10 cellular contexts compared by ENCODE assay signal in the genomic region with DNA sequence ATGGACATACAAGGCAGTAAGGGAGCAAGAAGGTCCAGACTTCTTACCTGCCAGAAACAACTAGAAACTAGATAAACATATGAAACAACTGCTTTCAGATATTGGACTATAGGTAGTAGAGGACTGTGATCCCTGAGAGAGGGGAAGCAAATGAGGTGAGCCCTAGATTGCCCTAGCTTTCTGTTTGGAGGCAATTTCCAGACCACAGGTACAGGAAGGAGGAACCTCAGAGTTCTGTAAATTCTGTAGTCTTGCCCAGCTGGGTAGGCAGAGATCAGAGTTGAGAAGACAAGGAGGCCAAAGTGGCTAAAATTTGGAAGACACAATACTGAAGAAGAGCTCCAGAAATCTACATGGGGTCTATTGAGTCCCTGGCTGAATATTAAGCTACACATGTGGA. TPM values are rescaled to one million over a fixed set of nuclear protein-coding genes. Genes with fewer than 3 reads are reported as not detected.
A peak's percentile ranks its signal among the peaks of the same experiment; 100 is the strongest.
DNase-seq lines count a peak whose midpoint lies in the region; ATAC-seq, FAIRE-seq and TF ChIP-seq lines count a peak whose summit lies in the region.
"Had no signal": no experiment of that assay in that cellular context is flagged by ENCODE, and none has a peak within 500 bp of the region (broad histone marks: within the 10 kb centered on the region; RNA-seq: fewer than 3 reads in every experiment).

No MANE protein-coding gene starts in this region.

- H3K9me3 ChIP-seq in Karpas-422 (ENCODE audit: low read length) (no peaks in the 10 kb centered on the region), GM12878 (replicated peaks; ENCODE audit: control insufficient read depth, insufficient read depth, low read length) (peaks cover 25% of the 10 kb centered on the region)

- H2AFZ ChIP-seq in Karpas-422 (ENCODE audit: low read length) (no peak overlapping the region), GM12878 (ENCODE audit: control insufficient read depth, low read depth, low read length) (no peak overlapping the region)

- intact Hi-C loops in GM12878 (cut with micrococcal nuclease; ENCODE audit: unreplicated experiment) = no loop called here
- intact Hi-C loops in sciatic nerve (cut with DNase I) = no loop called here

- DNase-seq in Karpas-422 = no peak
- no peak for DNase-seq in GM12878 (ENCODE audit: low read depth, low spot score)
- no peak for DNase-seq in sciatic nerve (ENCODE audit: low spot score)
- no peak for DNase-seq in NCI-H1048 (lab: John Stamatoyannopoulos, UW)
- no peak for DNase-seq in inferior parietal cortex (ENCODE audit: extremely low spot score)
- no peak for DNase-seq in NCI-H345 treated with DMSO at 0.1 percent for 48 hours (lab: John Stamatoyannopoulos, UW; ENCODE audit: unreplicated experiment)
- DNase-seq: NCI-H1105 treated with DMSO at 0.1 percent for 48 hours, NCI-H748 treated with DMSO at 0.1 percent for 48 hours had no signal

- BruUV-seq in GM12878 (replicated peaks; lab: Mats Ljungman, UMichigan) = no TSS peak

- CTCF ChIA-PET in GM12878 (lab: Yijun Ruan, JAX) = interaction anchor here (0.9 to 3.8 kb wide), 6 partner anchors 9 to 190 kb away, joined by 3 to 21 read pairs (median 4); no protein-coding TSS in a partner anchor

- H3K9me2 ChIP-seq in Karpas-422 (replicated peaks; ENCODE audit: insufficient read depth, low read length) = no peaks in the 10 kb centered on the region

- no peaks in the 10 kb centered on the region for H3K27me3 ChIP-seq in Karpas-422 (ENCODE audit: low read length)
- H3K27me3 ChIP-seq in GM12878 (replicated peaks in 1 of 2; ENCODE audit: control insufficient read depth in 2 of 2, insufficient read depth in 2 of 2, low read length in 1 of 2) = no peaks in the 10 kb centered on the region

- H4K20me1 ChIP-seq in Karpas-422 (ENCODE audit: insufficient read depth, low read depth, low read length) (no peaks in the 10 kb centered on the region), GM12878 (ENCODE audit: control insufficient read depth, insufficient read depth) (no peaks in the 10 kb centered on the region)

- H3K27ac ChIP-seq in Karpas-422 (ENCODE audit: low read length) = peak overlapping the region; percentile 94
- peak overlapping the region; percentile 1; the same call in 1 of the 2 replicates for H3K27ac ChIP-seq in GM12878 (ENCODE audit: control insufficient read depth, insufficient read depth)

- TF ChIP-seq RAD21 in GM12878 (IDR thresholded peaks at IDR 0.05; ENCODE audit: insufficient read depth, low read depth, low read length) = no peak

- H3K79me2 ChIP-seq in Karpas-422 (ENCODE audit: low read length) = peaks cover 90% of the 10 kb centered on the region
- H3K79me2 ChIP-seq in GM12878 (ENCODE audit: control insufficient read depth, insufficient read depth, low read length) = peaks cover 83% of the 10 kb centered on the region

- ATAC-seq in GM18511 (IDR thresholded peaks at IDR 0.05; ENCODE audit: unreplicated experiment) (peak; percentile 32), GM21576 (IDR thresholded peaks at IDR 0.05; ENCODE audit: unreplicated experiment) (peak; percentile 30), GM12878 (peak; percentile 15), sciatic nerve (no peak)

- TF ChIP-seq EP300 in GM12878 (IDR thresholded peaks at IDR 0.05; ENCODE audit: borderline replicate concordance in 1 of 2, control insufficient read depth in 1 of 2, low read depth in 2 of 2, low read length in 2 of 2) = no peak

- H3K4me2 ChIP-seq in Karpas-422 (ENCODE audit: low read depth, low read length, poor library complexity, severe bottlenecking) (peak overlapping the region; percentile 68), GM12878 (ENCODE audit: control insufficient read depth, insufficient read depth) (peak overlapping the region; percentile 38; the same call in 1 of the 2 replicates)

- no peak overlapping the region for H3K4me3 ChIP-seq in Karpas-422 (ENCODE audit: low read length)
- H3K4me3 ChIP-seq in GM12878 = no peak overlapping the region

- RAD21 ChIA-PET in GM12878 (lab: Charles Lee; ENCODE audit: unreplicated experiment) = interaction anchor here (1.1 to 12.0 kb wide), 3 partner anchors 15 to 233 kb away, joined by 3 to 124 read pairs (median 3); no protein-coding TSS in a partner anchor

- H3K36me3 ChIP-seq in Karpas-422 (ENCODE audit: insufficient read depth, low read length) = peaks cover 3% of the 10 kb centered on the region; the same call in 1 of the 2 replicates
- peaks cover 0 to 7% of the 10 kb centered on the region in 2 experiments; a peak in 2 of 4 replicates for H3K36me3 ChIP-seq in GM12878 (ENCODE audit: control insufficient read depth in 2 of 2, insufficient read depth in 2 of 2, low read length in 1 of 2)

- H3K4me1 ChIP-seq in Karpas-422 (ENCODE audit: low read length) (peaks cover 57% of the 10 kb centered on the region), GM12878 (ENCODE audit: control insufficient read depth, insufficient read depth, low read length) (peaks cover 32% of the 10 kb centered on the region)

- SMC1A ChIA-PET in GM12878 (lab: Charles Lee; ENCODE audit: uncharacterized antibody, unreplicated experiment) = interaction anchor here (0.8 to 4.2 kb wide), 13 partner anchors 8 to 195 kb away, joined by 3 to 46 read pairs (median 5); no protein-coding TSS in a partner anchor

- in situ Hi-C loops in GM12878 (cut with MboI) = loop anchor here (10.0 kb wide), 1 partner anchor 181 kb away; no protein-coding TSS in a partner anchor

- no peak for TF ChIP-seq POLR2A in GM12878 (IDR thresholded peaks at IDR 0.05; ENCODE audit: low read depth, low read length)

- POLR2A ChIA-PET in GM12878 (lab: Charles Lee) = interaction anchor here (0.6 to 1.0 kb wide), 4 partner anchors 15 to 327 kb away, joined by 3 to 4 read pairs (median 3); no protein-coding TSS in a partner anchor

- no peak for FAIRE-seq in GM12878 (lab: Jason Lieb, UNC)

- TF ChIP-seq CTCF in GM12878 (IDR thresholded peaks at IDR 0.05 in 2 of 3, conservative IDR thresholded peaks at IDR 0.05 in 1 of 3; ENCODE audit: control insufficient read depth in 2 of 3, extremely low read depth in 1 of 3, insufficient read depth in 1 of 3, low read depth in 3 of 3, low read length in 3 of 3) = no peak

- H3K9ac ChIP-seq in Karpas-422 (ENCODE audit: low read length) = no peak overlapping the region
- H3K9ac ChIP-seq in GM12878 (ENCODE audit: control insufficient read depth, insufficient read depth, low read length) = no peak overlapping the region

TF ChIP-seq in GM12878, 131 proteins besides CTCF, POLR2A, EP300 and RAD21:
- TF ChIP-seq ETV6 (conservative IDR thresholded peaks at IDR 0.05 in 1 of 2, IDR thresholded peaks at IDR 0.05 in 1 of 2; ENCODE audit: borderline replicate concordance in 1 of 2, low read depth in 1 of 2) = peak in 1 of 2 experiments; percentile 17; a peak in 1 of 4 replicates
- TF ChIP-seq MTA3 (IDR thresholded peaks at IDR 0.05; ENCODE audit: borderline replicate concordance, low read length) = no peak
- TF ChIP-seq RUNX3 (IDR thresholded peaks at IDR 0.05; ENCODE audit: low read length) = peak; percentile 52

RNA-seq across cellular contexts. Expression of a gene that starts 21.0 kb away (rescaled TPM):
- 49.4 and 65.1 TPM in 2 replicates for total RNA-seq in Karpas-422 (2014; rRNA removed; shearing (Covaris generic); ENCODE audit: low replicate concordance)
- 302 and 310 TPM in 2 replicates for total RNA-seq in GM12878 (2013; cell fraction: nucleolus; rRNA removed)
- 93.1 and 103 TPM in 2 replicates for total RNA-seq in GM12878 (2014; rRNA removed)
- 75.8 and 82.5 TPM in 2 replicates for total RNA-seq in GM12878 (2014; rRNA removed; fragmentation: Illumina TruSeq; extraction: Trizol)
- 110 and 118 TPM in 2 replicates for total RNA-seq in GM12878 (2021)
- polyA plus RNA-seq in GM12878 (2011; ENCODE audit: low read depth) = 7.2 TPM
- 42.9 and 51.2 TPM in 2 replicates for polyA plus RNA-seq in GM12878 (2011; rRNA removed)
- 35.1 and 36.3 TPM in 2 replicates for polyA plus RNA-seq in GM12878 (2011; cell fraction: cytosol; rRNA removed)
- 48.6 and 53.0 TPM in 2 replicates for polyA plus RNA-seq in GM12878 (2011; cell fraction: nucleus; rRNA removed)
- 11.0 and 14.3 TPM in 2 replicates for polyA plus RNA-seq in GM12878 (2012)
- polyA plus RNA-seq in GM12878 (2014; fragmentation: Illumina TruSeq; extraction: Trizol) = 47.3 and 58.1 TPM in 2 replicates
- 10 to 100 TPM in 1 of 2 experiments, 1 to 10 TPM in 1; 8.0 to 16.8 TPM for polyA plus RNA-seq in GM12878 (2014; fragmentation: Nextera tagmentation; extraction: Ambion mirVana)
- polyA plus RNA-seq in GM12878 (2014; rRNA removed) = 30.1 and 30.7 TPM in 2 replicates
- 10 to 100 TPM; 44.3 to 53.4 TPM for polyA plus RNA-seq in GM12878 (2016; fragmentation: Nextera tagmentation; extraction: Ambion mirVana)
- 113 and 159 TPM in 2 replicates for polyA minus RNA-seq in GM12878 (2011; rRNA and poly(A)+ RNA removed)
- polyA minus RNA-seq in GM12878 (2011; cell fraction: cytosol; rRNA and poly(A)+ RNA removed) = 72.0 and 108 TPM in 2 replicates
- 94.3 and 203 TPM in 2 replicates for polyA minus RNA-seq in GM12878 (2011; cell fraction: nucleus; rRNA and poly(A)+ RNA removed)
- total RNA-seq in sciatic nerve = 31.0 TPM
